In the genomic region with DNA sequence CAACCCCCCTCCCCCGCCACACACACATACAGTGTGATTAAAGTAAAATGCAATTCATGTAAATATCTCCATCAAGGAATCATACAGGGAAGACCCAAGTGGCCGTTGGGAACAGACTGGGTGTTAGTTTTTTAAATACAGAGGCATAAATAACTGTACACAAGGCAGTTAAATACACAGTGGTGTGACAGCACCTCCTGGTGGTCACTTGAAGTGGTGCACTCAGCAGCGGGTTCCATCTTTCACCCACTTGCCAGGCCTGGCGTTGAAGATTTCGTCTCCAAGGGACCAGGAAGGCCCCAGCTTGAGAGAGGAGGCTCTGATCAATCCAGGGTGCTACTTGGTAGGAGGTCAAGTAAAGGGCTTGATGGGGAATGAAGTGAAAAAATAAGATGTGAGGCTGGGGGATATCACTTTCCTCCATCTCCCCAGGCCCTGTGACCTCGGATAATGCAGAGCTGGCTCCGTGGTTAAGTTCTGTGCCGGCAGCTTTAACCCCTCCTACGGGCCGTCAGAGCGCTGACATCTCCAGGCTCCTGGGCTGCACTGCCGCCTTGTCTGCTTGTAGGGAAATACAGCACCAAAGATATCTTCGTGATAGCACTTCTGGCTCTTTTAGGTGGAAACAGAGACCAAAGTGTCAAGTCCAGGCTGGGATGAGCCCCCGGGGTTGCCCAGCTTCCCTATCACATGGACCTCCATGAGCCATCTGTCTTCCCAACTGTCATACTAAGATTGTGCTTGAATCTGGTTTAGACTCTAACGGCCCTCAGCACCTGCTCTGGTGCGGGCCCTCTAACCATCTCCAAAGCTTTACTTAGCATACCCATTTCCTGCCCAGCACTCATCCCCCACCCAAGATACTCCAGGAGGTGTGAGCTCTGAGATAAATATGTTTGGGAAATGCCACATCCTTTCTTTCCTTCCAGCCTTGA, we compare ENCODE assay signal across 8 cellular contexts. TPM values are rescaled to one million over a fixed set of nuclear protein-coding genes. Genes with fewer than 3 reads are reported as not detected.
A peak's percentile ranks its signal among the peaks of the same experiment; 100 is the strongest.
DNase-seq lines count a peak whose midpoint lies in the region; ATAC-seq, FAIRE-seq and TF ChIP-seq lines count a peak whose summit lies in the region.

No MANE protein-coding gene starts in this region.

- H3K27me3 ChIP-seq in Panc1 (ENCODE audit: control insufficient read depth, insufficient read depth, low read length), result no peaks in the 10 kb centered on the region
- H3K27me3 ChIP-seq in H7 (ENCODE audit: control insufficient read depth, insufficient read depth, low read length), result no peaks in the 10 kb centered on the region

- H3K27ac ChIP-seq in Panc1 (ENCODE audit: low read length), result no peak overlapping the region

- TF ChIP-seq CTCF in Panc1 (IDR thresholded peaks at IDR 0.05) (peak; percentile 93), progenitor cell of endocrine pancreas (IDR thresholded peaks at IDR 0.05; ENCODE audit: unreplicated experiment) (peak; percentile 91)

- BruUV-seq in Panc1 (replicated peaks; lab: Mats Ljungman, UMichigan), result no TSS peak

- H3K27me3 Mint-ChIP-seq in activated T-helper 2 cell treated with anti-CD3 and anti-CD28 coated beads, Interferon-gamma antibody, Interleukin-2, Interleukin-4, amounts not matched to agents 10 μg/mL and 5 μg/mL and 100 μg/mL, durations not matched to agents 14 hours and 24 hours and 36 hours (ENCODE audit: low read depth), result no peaks in the 10 kb centered on the region
- H3K27me3 Mint-ChIP-seq in progenitor cell of endocrine pancreas, result peaks cover 17% of the 10 kb centered on the region

- CTCF ChIA-PET in Panc1 (lab: Charles Lee), result interaction anchor here (0.6 to 2.3 kb wide), 5 partner anchors 42 to 107 kb away, joined by 3 to 9 read pairs (median 3); no protein-coding TSS in a partner anchor

- no peaks in the 10 kb centered on the region for H3K9me3 Mint-ChIP-seq in activated T-helper 2 cell treated with anti-CD3 and anti-CD28 coated beads, Interferon-gamma antibody, Interleukin-2, Interleukin-4, amounts not matched to agents 10 μg/mL and 5 μg/mL and 100 μg/mL, durations not matched to agents 14 hours and 24 hours and 36 hours
- no peaks in the 10 kb centered on the region for H3K9me3 Mint-ChIP-seq in progenitor cell of endocrine pancreas (ENCODE audit: low read depth)

- DNase-seq in NCI-H510A treated with DMSO at 0.1 percent for 48 hours (lab: John Stamatoyannopoulos, UW), result peak; percentile 2
- no peak for DNase-seq in NCI-H510A (lab: John Stamatoyannopoulos, UW)
- DNase-seq in Panc1 (ENCODE audit: low read depth, low spot score), result peak; percentile 8
- peak; percentile 56 for DNase-seq in activated T-helper 2 cell treated with anti-CD3 and anti-CD28 coated beads, Interferon-gamma antibody, Interleukin-2, Interleukin-4, amounts not matched to agents 10 μg/mL and 5 μg/mL and 100 μg/mL, durations not matched to agents 14 hours and 24 hours and 36 hours (ENCODE audit: low spot score)
- peak; percentile 11 for DNase-seq in foreskin melanocyte
- DNase-seq in progenitor cell of endocrine pancreas (ENCODE audit: low spot score, unreplicated experiment), result peak; percentile 53
- DNase-seq in RCC 7860 (ENCODE audit: low spot score), result no peak
- DNase-seq in H7, result no peak

- POLR2A ChIA-PET in Panc1 (lab: Charles Lee), result interaction anchor here (0.6 kb wide), 1 partner anchor 100 kb away, joined by 3 read pairs; no protein-coding TSS in a partner anchor

- H3K4me3 ChIP-seq in Panc1 (ENCODE audit: low read depth in 2 of 2, low read length in 2 of 2), result no peak overlapping the region
- H3K4me3 ChIP-seq in H7 (ENCODE audit: insufficient read depth, low read depth, low read length), result no peak overlapping the region

- intact Hi-C loops in Panc1 (cut with micrococcal nuclease; ENCODE audit: unreplicated experiment), result loop anchor here (10.0 kb wide), 1 partner anchor 233 kb away; no protein-coding TSS in a partner anchor
- intact Hi-C loops in activated T-helper 2 cell treated with anti-CD3 and anti-CD28 coated beads, Interferon-gamma antibody, Interleukin-2, Interleukin-4, amounts not matched to agents 10 μg/mL and 5 μg/mL and 100 μg/mL, durations not matched to agents 14 hours and 24 hours and 36 hours (cut with micrococcal nuclease), result loop anchor here (2.0 kb wide), 1 partner anchor 43 kb away; no protein-coding TSS in a partner anchor

- H3K4me3 Mint-ChIP-seq in activated T-helper 2 cell treated with anti-CD3 and anti-CD28 coated beads, Interferon-gamma antibody, Interleukin-2, Interleukin-4, amounts not matched to agents 10 μg/mL and 5 μg/mL and 100 μg/mL, durations not matched to agents 14 hours and 24 hours and 36 hours (ENCODE audit: low read depth), result no peak overlapping the region
- no peak overlapping the region for H3K4me3 Mint-ChIP-seq in progenitor cell of endocrine pancreas (ENCODE audit: low read depth)

- H3K36me3 ChIP-seq in Panc1 (ENCODE audit: control insufficient read depth, insufficient read depth, low read length) (no peaks in the 10 kb centered on the region), H7 (replicated peaks; ENCODE audit: control insufficient read depth, insufficient read depth, low read length) (no peaks in the 10 kb centered on the region)

- H3K4me1 ChIP-seq in Panc1 (ENCODE audit: control insufficient read depth, insufficient read depth, low read length), result no peaks in the 10 kb centered on the region

- H3K27ac Mint-ChIP-seq in activated T-helper 2 cell treated with anti-CD3 and anti-CD28 coated beads, Interferon-gamma antibody, Interleukin-2, Interleukin-4, amounts not matched to agents 10 μg/mL and 5 μg/mL and 100 μg/mL, durations not matched to agents 14 hours and 24 hours and 36 hours, result no peak overlapping the region
- H3K27ac Mint-ChIP-seq in progenitor cell of endocrine pancreas, result peak overlapping the region; percentile 3

- H3K4me1 Mint-ChIP-seq in activated T-helper 2 cell treated with anti-CD3 and anti-CD28 coated beads, Interferon-gamma antibody, Interleukin-2, Interleukin-4, amounts not matched to agents 10 μg/mL and 5 μg/mL and 100 μg/mL, durations not matched to agents 14 hours and 24 hours and 36 hours (ENCODE audit: low read depth), result peaks cover 7% of the 10 kb centered on the region
- H3K4me1 Mint-ChIP-seq in progenitor cell of endocrine pancreas (ENCODE audit: low read depth), result peaks cover 2% of the 10 kb centered on the region

- peak; percentile 70 for ATAC-seq in Panc1

- in situ Hi-C loops in Panc1 (cut with HindIII; ENCODE audit: low pct_unique_long_range_greater_than_20kb, low sequenced_read_pairs), result no loop called here

- H3K9me3 ChIP-seq in Panc1 (ENCODE audit: control insufficient read depth, insufficient read depth, low read depth, low read length), result no peaks in the 10 kb centered on the region

- no peak for FAIRE-seq in RCC 7860 (lab: Jason Lieb, UNC)

- H3K36me3 Mint-ChIP-seq in activated T-helper 2 cell treated with anti-CD3 and anti-CD28 coated beads, Interferon-gamma antibody, Interleukin-2, Interleukin-4, amounts not matched to agents 10 μg/mL and 5 μg/mL and 100 μg/mL, durations not matched to agents 14 hours and 24 hours and 36 hours (ENCODE audit: low read depth), result peaks cover 11% of the 10 kb centered on the region
- H3K36me3 Mint-ChIP-seq in progenitor cell of endocrine pancreas (ENCODE audit: insufficient read depth), result no peaks in the 10 kb centered on the region

RNA-seq across cellular contexts. Expression of a gene that starts 20.7 kb away (rescaled TPM):
- total RNA-seq in Panc1 (2021; ENCODE audit: unreplicated experiment), result 1.6 TPM
- polyA plus RNA-seq in Panc1 (2012; ENCODE audit: insufficient read length), result 1.2 TPM
- total RNA-seq in activated T-helper 2 cell treated with anti-CD3 and anti-CD28 coated beads, Interferon-gamma antibody, Interleukin-2, Interleukin-4, amounts not matched to agents 10 μg/mL and 5 μg/mL and 100 μg/mL, durations not matched to agents 14 hours and 24 hours and 36 hours, result 35.1 and 35.8 TPM in 2 replicates
- total RNA-seq in progenitor cell of endocrine pancreas, result 2.1 and 3.1 TPM in 2 replicates
- 0.31 and 0.63 TPM in 2 replicates for total RNA-seq in H7 (2014; rRNA removed; shearing (Covaris generic))

Comparison
In these comparisons a context has a peak if more than half of its experiments do, and no peak if none do; other contexts are left out.
1. DNase-seq: peak in NCI-H510A treated with DMSO at 0.1 percent for 48 hours (single experiment), Panc1 (single experiment), activated T-helper 2 cell treated with anti-CD3 and anti-CD28 coated beads, Interferon-gamma antibody, Interleukin-2, Interleukin-4, amounts not matched to agents 10 μg/mL and 5 μg/mL and 100 μg/mL, durations not matched to agents 14 hours and 24 hours and 36 hours (single experiment), foreskin melanocyte (single experiment) and progenitor cell of endocrine pancreas (single experiment); none in NCI-H510A (single experiment), RCC 7860 (single experiment) and H7 (single experiment).